ENCODE assay signal across 18 cellular contexts in genomic region chr2:182558564-182558963, GRCh38.
A peak's percentile ranks its signal among the peaks of the same experiment; 100 is the strongest.
DNase-seq lines count a peak whose midpoint lies in the region; ATAC-seq, FAIRE-seq and TF ChIP-seq lines count a peak whose summit lies in the region.
"Had no signal": no experiment of that assay in that cellular context is flagged by ENCODE, and none has a peak within 500 bp of the region (broad histone marks: within the 10 kb centered on the region; RNA-seq: fewer than 3 reads in every experiment).

No MANE protein-coding gene starts in this region.

- intact Hi-C loops in prostate gland (cut with DNase I): no loop called here

- FAIRE-seq in GM18507 (lab: Jason Lieb, UNC) (peak; percentile 48), H54 (lab: Jason Lieb, UNC) (no peak)
- FAIRE-seq: A204.1, D721Med, GM12892 had no signal

- H3K36me3 ChIP-seq in osteoblast (ENCODE audit: insufficient read depth, low read length) (no peaks in the 10 kb centered on the region), prostate gland (no peaks in the 10 kb centered on the region)

- TF ChIP-seq CTCF in chondrocyte (IDR thresholded peaks at IDR 0.05) (no peak), osteoblast (IDR thresholded peaks at IDR 0.05; ENCODE audit: extremely low read depth, low read depth, low read length) (no peak), prostate gland (IDR thresholded peaks at IDR 0.05) (no peak)

- no peaks in the 10 kb centered on the region for H3K79me2 ChIP-seq in osteoblast (ENCODE audit: insufficient read depth, low read length)

- H3K27me3 Mint-ChIP-seq in chondrocyte (ENCODE audit: low read depth): no peaks in the 10 kb centered on the region

- no peak overlapping the region for H3K4me3 Mint-ChIP-seq in chondrocyte (ENCODE audit: unreplicated experiment)
- H3K4me3 Mint-ChIP-seq: CD14-positive monocyte; CD8-positive, alpha-beta T cell had no signal

- H3K27ac ChIP-seq in osteoblast (ENCODE audit: low read depth, low read length) (no peak overlapping the region), prostate gland (no peak overlapping the region)
- H3K27ac ChIP-seq: HL-60 had no signal

- no peak for TF ChIP-seq POLR2A in prostate gland (IDR thresholded peaks at IDR 0.05)
- no peak for TF ChIP-seq POLR2A in H54 (IDR thresholded peaks at IDR 0.05; ENCODE audit: low read depth, low read length)

- peaks cover 16% of the 10 kb centered on the region for H3K4me1 Mint-ChIP-seq in chondrocyte (ENCODE audit: low read depth)

- H3K36me3 Mint-ChIP-seq in chondrocyte (ENCODE audit: low read depth): peaks cover 8% of the 10 kb centered on the region
- H3K36me3 Mint-ChIP-seq: CD14-positive monocyte; CD8-positive, alpha-beta T cell had no signal

- H3K4me1 ChIP-seq in osteoblast (ENCODE audit: insufficient read depth, low read length) (peaks cover 7% of the 10 kb centered on the region), prostate gland (replicated peaks) (no peaks in the 10 kb centered on the region)

- no peak for ATAC-seq in HG02588 (IDR thresholded peaks at IDR 0.05; ENCODE audit: unreplicated experiment)
- ATAC-seq: CD8-positive, alpha-beta T cell had no signal

- H3K4me3 ChIP-seq in osteoblast (ENCODE audit: insufficient read depth, low read length) (no peak overlapping the region), prostate gland (no peak overlapping the region)

- H4K20me1 ChIP-seq in osteoblast (ENCODE audit: insufficient read depth, low read length): no peaks in the 10 kb centered on the region

- DNase-seq in GM18507 (ENCODE audit: extremely low spot score, insufficient read length, low read depth) (no peak), NCI-H1417 (lab: John Stamatoyannopoulos, UW) (peak in 2 of 3 experiments; percentile 19 to 79), chondrocyte (ENCODE audit: low spot score) (no peak), osteoblast (ENCODE audit: insufficient read length, low spot score, missing footprints) (no peak), prostate gland (ENCODE audit: low spot score) (no peak), H54 (ENCODE audit: insufficient read length, low spot score) (no peak)
- DNase-seq: CD8-positive, alpha-beta T cell; COR-L47; DND-41; GDM1; H7; KBM-7 had no signal

- peaks cover 11% of the 10 kb centered on the region for H3K9me3 Mint-ChIP-seq in chondrocyte (ENCODE audit: low read depth)

- H3K27ac Mint-ChIP-seq in chondrocyte (ENCODE audit: unreplicated experiment): peak overlapping the region; percentile 14
- H3K27ac Mint-ChIP-seq: CD14-positive monocyte; CD8-positive, alpha-beta T cell had no signal

- no peaks in the 10 kb centered on the region for H3K27me3 ChIP-seq in osteoblast (ENCODE audit: insufficient read depth, low read length)
- no peaks in the 10 kb centered on the region for H3K27me3 ChIP-seq in prostate gland (replicated peaks; ENCODE audit: insufficient read depth)

- H3K9me3 ChIP-seq in osteoblast (ENCODE audit: low read depth, low read length) (no peaks in the 10 kb centered on the region), prostate gland (no peaks in the 10 kb centered on the region)

- H2AFZ ChIP-seq in osteoblast (ENCODE audit: low read length): peak overlapping the region; percentile 23

- 0% methylated on average over 1 of the region's 1 CpG for WGBS in prostate gland

- H3K4me2 ChIP-seq in osteoblast (ENCODE audit: insufficient read depth, low read length): no peak overlapping the region

Comparison
In these comparisons a context has a peak if more than half of its experiments do, and no peak if none do; other contexts are left out.
1. DNase-seq: peak in NCI-H1417 (2 of 3); none in GM18507 (single experiment), chondrocyte (single experiment), osteoblast (single experiment), prostate gland (single experiment) and H54 (single experiment).